8 cellular contexts compared by ENCODE assay signal in the genomic region with DNA sequence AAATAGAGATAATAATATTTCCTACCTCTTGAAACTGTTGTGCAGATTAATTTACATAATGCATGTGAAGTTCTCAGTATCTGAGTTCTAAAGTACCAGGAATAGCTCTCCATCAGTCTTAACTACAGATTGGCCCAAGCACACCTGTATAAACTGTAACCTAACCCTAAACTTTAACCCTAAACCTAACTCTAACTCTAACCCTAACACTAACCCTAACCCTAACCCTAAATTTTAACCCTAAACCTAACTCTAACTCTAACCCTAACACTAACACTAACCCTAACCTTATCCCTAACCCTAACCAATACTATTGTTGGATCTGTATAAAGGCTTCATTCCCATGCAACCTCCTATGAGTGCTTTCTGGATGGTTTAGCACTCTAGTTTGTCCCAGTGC.
"Had no signal": no experiment of that assay in that cellular context is flagged by ENCODE, and none has a peak within 500 bp of the region (broad histone marks: within the 10 kb centered on the region; RNA-seq: fewer than 3 reads in every experiment).

No MANE protein-coding gene starts in this region.

- ATAC-seq: HepG2 had no signal

- FAIRE-seq: HepG2, HTR-8/SVneo had no signal

- H3K9ac ChIP-seq: KMS-11 had no signal

- H3K4me2 ChIP-seq: KMS-11 had no signal

- H3K27me3 Mint-ChIP-seq: IgD-negative memory B cell had no signal

- H3K36me3 Mint-ChIP-seq: IgD-negative memory B cell had no signal

- DNase-seq: IMR-90, KBM-7, KG1 had no signal

- H3K4me3 Mint-ChIP-seq: IgD-negative memory B cell had no signal

- H3K27ac ChIP-seq: HL-60, KMS-11 had no signal

- H3K4me1 Mint-ChIP-seq: IgD-negative memory B cell had no signal

- H3K27ac Mint-ChIP-seq: IgD-negative memory B cell had no signal
